Comparison of ENCODE assay signal across 8 cellular contexts in the genomic region with DNA sequence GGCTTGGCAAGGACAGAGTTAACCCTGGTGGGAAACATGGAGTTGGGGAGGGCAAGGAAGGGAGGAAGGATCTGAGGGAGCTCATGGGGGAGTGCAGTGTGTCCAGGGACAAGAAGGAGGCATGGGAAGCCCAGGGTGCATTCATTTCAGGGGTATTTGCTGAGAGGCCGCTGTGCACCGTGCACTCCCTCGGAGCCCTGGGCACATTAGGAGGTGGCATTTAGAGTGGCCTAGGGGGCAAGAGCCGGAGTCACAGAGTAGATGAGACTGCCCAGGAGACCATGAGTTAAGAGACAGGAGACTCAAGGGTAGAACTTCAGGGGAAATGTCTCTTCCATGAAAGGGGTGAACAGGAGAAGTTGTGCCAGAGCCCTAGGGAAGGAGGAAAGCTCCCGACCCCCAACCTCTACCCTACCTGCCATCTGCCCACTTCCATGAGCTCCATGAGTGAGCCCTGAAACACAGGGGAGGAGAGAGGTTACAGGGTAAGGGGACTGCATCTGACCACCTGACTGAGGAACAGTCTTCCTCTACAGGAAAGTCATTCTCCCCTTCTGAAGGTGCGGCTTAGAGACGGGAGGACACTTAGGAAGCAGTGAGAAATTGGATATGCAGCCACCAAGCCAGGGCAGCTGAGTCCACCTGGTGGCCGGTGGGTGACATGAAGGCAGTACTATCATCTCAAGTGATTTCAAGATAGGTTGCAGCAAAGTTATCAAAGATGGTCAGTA. TPM values are rescaled to one million over a fixed set of nuclear protein-coding genes. Genes with fewer than 3 reads are reported as not detected.
A peak's percentile ranks its signal among the peaks of the same experiment; 100 is the strongest.
DNase-seq lines count a peak whose midpoint lies in the region; ATAC-seq and TF ChIP-seq lines count a peak whose summit lies in the region.

No MANE protein-coding gene starts in this region.

- intact Hi-C loops in PC-9 (cut with micrococcal nuclease; ENCODE audit: unreplicated experiment), result loop anchor here (1.0 to 5.0 kb wide), 5 partner anchors 155 to 674 kb away; no protein-coding TSS in a partner anchor
- intact Hi-C loops in adrenal gland (cut with DNase I), result loop anchor here in 1 of 2 donors (2.0 to 10.0 kb wide), 2 partner anchors 512 to 674 kb away; no protein-coding TSS in a partner anchor
- intact Hi-C loops in heart left ventricle (cut with DNase I), result loop anchor here (1.0 to 10.0 kb wide), 13 partner anchors 452 to 675 kb away; a partner anchor contains a TSS

- ATAC-seq in heart left ventricle (peak; percentile 87 to 92 (median 92)), GM18907 (IDR thresholded peaks at IDR 0.05; ENCODE audit: unreplicated experiment) (no peak), GM18870 (IDR thresholded peaks at IDR 0.05; ENCODE audit: unreplicated experiment) (no peak)

- TF ChIP-seq POLR2A in adrenal gland (IDR thresholded peaks at IDR 0.05), result no peak
- TF ChIP-seq POLR2A in heart left ventricle (IDR thresholded peaks at IDR 0.05), result no peak

- no peak overlapping the region for H2AFZ ChIP-seq in KMS-11 (ENCODE audit: low read depth)
- H2AFZ ChIP-seq in PC-9, result no peak overlapping the region

- H3K4me1 ChIP-seq in KMS-11 (ENCODE audit: low read depth, poor library complexity, severe bottlenecking) (no peaks in the 10 kb centered on the region), PC-9 (replicated peaks; ENCODE audit: insufficient read depth) (peaks cover 23% of the 10 kb centered on the region), adrenal gland (replicated peaks in 1 of 2) (no peaks in the 10 kb centered on the region), heart left ventricle (peaks cover 0 to 9% (median 0%) of the 10 kb centered on the region in 12 donors)

- H3K4me3 ChIP-seq in KMS-11 (IDR thresholded peaks at IDR 0.05; ENCODE audit: insufficient read depth, low read depth, low read length) (no peak overlapping the region), PC-9 (no peak overlapping the region), adrenal gland (no peak overlapping the region), heart left ventricle (no peak overlapping the region)

- CTCF ChIA-PET in PC-9 (lab: Charles Lee), result interaction anchor here (0.6 to 0.7 kb wide), 2 partner anchors 251 to 514 kb away, joined by 3 to 4 read pairs; no protein-coding TSS in a partner anchor

- no peaks in the 10 kb centered on the region for H3K36me3 ChIP-seq in KMS-11 (ENCODE audit: insufficient read depth)
- H3K36me3 ChIP-seq in PC-9 (ENCODE audit: low read depth), result no peaks in the 10 kb centered on the region
- no peaks in the 10 kb centered on the region for H3K36me3 ChIP-seq in adrenal gland (replicated peaks in 1 of 2)
- no peaks in the 10 kb centered on the region for H3K36me3 ChIP-seq in heart left ventricle

- H3K9ac ChIP-seq in KMS-11, result no peak overlapping the region

- no peaks in the 10 kb centered on the region for H3K27me3 ChIP-seq in KMS-11 (ENCODE audit: insufficient read depth, low read depth)
- H3K27me3 ChIP-seq in PC-9 (ENCODE audit: insufficient read depth, low read depth), result peaks cover 21% of the 10 kb centered on the region
- H3K27me3 ChIP-seq in adrenal gland, result no peaks in the 10 kb centered on the region
- no peaks in the 10 kb centered on the region for H3K27me3 ChIP-seq in heart left ventricle

- WGBS in adrenal gland, 4 donors, result 52 to 58% (median 57%) methylated on average over 8 of the region's 8 CpGs
- 52 to 64% (median 54%) methylated on average over 8 of the region's 8 CpGs for WGBS in heart left ventricle, 4 donors

- H3K9me3 ChIP-seq in PC-9 (ENCODE audit: insufficient read depth, low read depth) (peaks cover 4% of the 10 kb centered on the region; the same call in 1 of the 2 replicates), adrenal gland (replicated peaks in 1 of 3) (no peaks in the 10 kb centered on the region), heart left ventricle (peaks cover 0 to 8% (median 0%) of the 10 kb centered on the region in 12 donors)

- DNase-seq in DMS79 treated with DMSO at 0.1 percent for 48 hours (lab: John Stamatoyannopoulos, UW) (peak; percentile 84), PC-9 (peak; percentile 57 to 75), adrenal gland (peak; percentile 46 to 89 (median 68)), heart left ventricle (peak; percentile 62 to 82 (median 65)), pulmonary artery endothelial cell (ENCODE audit: low read depth, low spot score) (peak; percentile 57)

- no peaks in the 10 kb centered on the region for H4K20me1 ChIP-seq in KMS-11 (ENCODE audit: insufficient read depth)
- no peaks in the 10 kb centered on the region for H4K20me1 ChIP-seq in PC-9 (ENCODE audit: insufficient read depth)

- H3K79me2 ChIP-seq in KMS-11 (ENCODE audit: insufficient read depth, low read depth) (no peaks in the 10 kb centered on the region), PC-9 (ENCODE audit: low read depth) (no peaks in the 10 kb centered on the region)

- no TSS peak for BruUV-seq in PC-9 (replicated peaks; lab: Mats Ljungman, UMichigan)

- H3K9me2 ChIP-seq in PC-9 (ENCODE audit: insufficient read depth), result no peaks in the 10 kb centered on the region

- TF ChIP-seq CTCF in KMS-11 (conservative IDR thresholded peaks at IDR 0.05; ENCODE audit: low read depth, low read length) (peak; percentile 36), PC-9 (conservative IDR thresholded peaks at IDR 0.05) (peak; percentile 96), adrenal gland (IDR thresholded peaks at IDR 0.05) (peak; percentile 52 to 89 (median 84)), heart left ventricle (IDR thresholded peaks at IDR 0.05) (peak; percentile 62 to 94 (median 86))

- POLR2A ChIA-PET in PC-9 (lab: Charles Lee; ENCODE audit: unreplicated experiment), result no interaction called here

- no peak overlapping the region for H3K27ac ChIP-seq in KMS-11
- H3K27ac ChIP-seq in PC-9, result no peak overlapping the region
- H3K27ac ChIP-seq in adrenal gland, result no peak overlapping the region
- H3K27ac ChIP-seq in heart left ventricle, result no peak overlapping the region

- H3K4me2 ChIP-seq in KMS-11 (no peak overlapping the region), PC-9 (no peak overlapping the region)

- H3F3A ChIP-seq in PC-9 (ENCODE audit: insufficient read depth, low read depth), result no peaks in the 10 kb centered on the region; the same call in 1 of the 2 replicates

RNA-seq across cellular contexts. Expression of a gene that starts 58.5 kb away (rescaled TPM):
- total RNA-seq in PC-9 (2021) (57.6 and 64.7 TPM in 2 replicates), adrenal gland (100 to 1,000 TPM in 1 of 8 donors, 10 to 100 TPM in 7; 38.1 to 131 (median 63.9) TPM), heart left ventricle (100 to 1,000 TPM in 3 of 9 donors, 10 to 100 TPM in 6; 71.3 to 168 (median 93.0) TPM), pulmonary artery endothelial cell (144 and 184 TPM in 2 replicates)
- polyA plus RNA-seq in adrenal gland (100 to 1,000 TPM in 1 of 3 donors, 10 to 100 TPM in 2; 25.2 to 130 (median 28.0) TPM), heart left ventricle (100 to 1,000 TPM in 1 of 2 donors, 10 to 100 TPM in 1; 34.7 to 231 TPM)

Comparison
In these comparisons a context has a peak if more than half of its experiments do, and no peak if none do; other contexts are left out.
1. CTCF ChIP-seq: peak in every context shown above with its lines; median percentile 96 in PC-9; 86 in heart left ventricle; 84 in adrenal gland; 36 in KMS-11.
2. ATAC-seq: peak in heart left ventricle (4 of 4); none in GM18907 (single experiment) and GM18870 (single experiment).
3. Peak in every context shown above with its lines, with median percentiles within 50 percentile points of each other: DNase-seq.